ENCODE assay signal across 1 cellular context in the genomic region with DNA sequence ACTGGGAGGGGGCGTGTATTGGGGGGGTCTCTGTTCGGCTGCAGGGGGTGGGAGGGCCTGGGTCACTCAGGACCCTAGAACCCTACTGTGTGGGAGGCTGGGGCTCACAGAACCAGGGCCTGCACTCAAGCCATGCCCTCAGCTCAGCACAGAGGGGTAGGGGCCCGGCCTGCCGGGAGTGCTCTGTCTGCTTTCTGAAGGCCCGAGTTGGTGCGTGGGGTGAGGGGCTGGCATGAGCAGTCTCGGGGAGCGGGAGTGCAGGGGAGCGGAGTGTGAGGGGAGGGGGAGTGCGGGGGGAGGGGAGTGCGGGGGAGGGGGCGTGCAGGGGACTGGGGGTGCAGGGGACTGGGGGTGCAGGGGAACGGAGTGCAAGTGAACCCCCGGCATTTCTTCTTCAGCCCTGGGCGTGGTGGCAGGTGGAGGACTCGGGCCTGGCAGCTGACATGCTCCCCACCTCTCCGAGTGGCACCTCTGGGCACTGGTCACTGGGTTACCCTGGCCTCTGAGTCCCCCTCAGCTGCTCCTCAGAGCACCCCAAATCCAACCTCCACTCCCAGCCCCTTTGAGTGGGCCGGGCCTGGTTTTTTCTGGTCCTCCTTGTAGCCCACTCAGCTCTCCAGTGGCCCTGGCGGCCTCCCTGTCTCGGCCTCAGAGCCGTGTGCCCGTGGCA.
TF ChIP-seq lines count a peak whose summit lies in the region.

No MANE protein-coding gene starts in this region.

TF ChIP-seq in K562, 482 proteins besides CTCF, POLR2A, EP300 and RAD21:
- TF ChIP-seq, protein P1, sequence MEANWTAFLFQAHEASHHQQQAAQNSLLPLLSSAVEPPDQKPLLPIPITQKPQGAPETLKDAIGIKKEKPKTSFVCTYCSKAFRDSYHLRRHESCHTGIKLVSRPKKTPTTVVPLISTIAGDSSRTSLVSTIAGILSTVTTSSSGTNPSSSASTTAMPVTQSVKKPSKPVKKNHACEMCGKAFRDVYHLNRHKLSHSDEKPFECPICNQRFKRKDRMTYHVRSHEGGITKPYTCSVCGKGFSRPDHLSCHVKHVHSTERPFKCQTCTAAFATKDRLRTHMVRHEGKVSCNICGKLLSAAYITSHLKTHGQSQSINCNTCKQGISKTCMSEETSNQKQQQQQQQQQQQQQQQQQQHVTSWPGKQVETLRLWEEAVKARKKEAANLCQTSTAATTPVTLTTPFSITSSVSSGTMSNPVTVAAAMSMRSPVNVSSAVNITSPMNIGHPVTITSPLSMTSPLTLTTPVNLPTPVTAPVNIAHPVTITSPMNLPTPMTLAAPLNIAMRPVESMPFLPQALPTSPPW (CRISPR knock-in tag; IDR thresholded peaks at IDR 0.05): peak; percentile 26; the same call in 1 of the 2 replicates
- no peak for TF ChIP-seq HMG20B (CRISPR knock-in tag; IDR thresholded peaks at IDR 0.05)
TF ChIP-seq in K562: peak in this region for 1.
